26 cellular contexts compared by ENCODE assay signal in genomic region chr2:181949047-181949446, GRCh38. TPM values are rescaled to one million over a fixed set of nuclear protein-coding genes. Genes with fewer than 3 reads are reported as not detected.
DNase-seq lines count a peak whose midpoint lies in the region; ATAC-seq, FAIRE-seq and TF ChIP-seq lines count a peak whose summit lies in the region.
"Had no signal": no experiment of that assay in that cellular context is flagged by ENCODE, and none has a peak within 500 bp of the region (broad histone marks: within the 10 kb centered on the region; RNA-seq: fewer than 3 reads in every experiment).

No MANE protein-coding gene starts in this region.

- peaks cover 31% of the 10 kb centered on the region for H3K4me1 Mint-ChIP-seq in Caco-2 (ENCODE audit: low read depth, unreplicated experiment)

- CTCF ChIA-PET in Caco-2 (lab: Charles Lee): no interaction called here

- peaks cover 31% of the 10 kb centered on the region for H3K9me3 Mint-ChIP-seq in Caco-2 (ENCODE audit: unreplicated experiment)
- H3K9me3 Mint-ChIP-seq: activated T-cell treated with anti-CD3 and anti-CD28 coated beads, Interleukin-2, amount 50 U/mL, for 72 hours; naive thymus-derived CD4-positive, alpha-beta T cell; WTC11 had no signal

- H3K4me3 ChIP-seq in Caco-2 (ENCODE audit: low read depth, low read length) (no peak overlapping the region), bronchial epithelial cell (ENCODE audit: low read depth, low read length) (no peak overlapping the region)
- H3K4me3 ChIP-seq: cardiac muscle cell, dorsolateral prefrontal cortex, vagina had no signal

- H3K9me3 ChIP-seq in Caco-2: no peaks in the 10 kb centered on the region
- H3K9me3 ChIP-seq: vagina had no signal

- H3K27me3 ChIP-seq in Caco-2 (replicated peaks; ENCODE audit: control insufficient read depth, insufficient read depth, low read length) (no peaks in the 10 kb centered on the region), bronchial epithelial cell (ENCODE audit: control insufficient read depth, insufficient read depth, low read length) (no peaks in the 10 kb centered on the region)
- H3K27me3 ChIP-seq: cardiac muscle cell, dorsolateral prefrontal cortex, vagina had no signal

- H3K27me3 Mint-ChIP-seq in Caco-2 (ENCODE audit: insufficient read depth, unreplicated experiment): no peaks in the 10 kb centered on the region

- peak; percentile 48 for FAIRE-seq in HTR-8/SVneo (lab: Jason Lieb, UNC)
- FAIRE-seq in bronchial epithelial cell (lab: Jason Lieb, UNC): no peak
- FAIRE-seq: HepG2 had no signal

- DNase-seq in Caco-2 (no peak), HTR-8/SVneo (ENCODE audit: insufficient read length, low spot score) (peak; percentile 39), bronchial epithelial cell (ENCODE audit: low read depth) (peak; percentile 76), kidney tubule cell (ENCODE audit: low spot score) (peak; percentile 42), sciatic nerve (ENCODE audit: low spot score) (no peak), NCI-H510A (lab: John Stamatoyannopoulos, UW) (no peak)
- DNase-seq: activated CD8-positive, alpha-beta T cell treated with anti-CD3 and anti-CD28 coated beads, Interleukin-2, amount 10 ng/mL, durations not matched to agents 7 days and 5 days; activated T-cell treated with anti-CD3 and anti-CD28 coated beads, Interleukin-2, amount 50 U/mL, for 72 hours; AML-193; COR-L47; dorsolateral prefrontal cortex; head of caudate nucleus; MM.1S; naive thymus-derived CD4-positive, alpha-beta T cell; NCI-H187; NCI-H510A treated with DMSO at 0.1 percent for 48 hours; stimulated activated CD4-positive, alpha-beta T cell treated with anti-CD3 and anti-CD28 coated beads, Interleukin-2, amount 100 ng/mL, for 48 hours had no signal

- no peaks in the 10 kb centered on the region for H3K36me3 Mint-ChIP-seq in Caco-2 (ENCODE audit: insufficient read depth, unreplicated experiment)
- H3K36me3 Mint-ChIP-seq: activated naive CD8-positive, alpha-beta T cell; naive thymus-derived CD4-positive, alpha-beta T cell; WTC11 had no signal

- POLR2A ChIA-PET in Caco-2 (lab: Charles Lee): no interaction called here

- H3K4me3 Mint-ChIP-seq in Caco-2 (ENCODE audit: unreplicated experiment): no peak overlapping the region
- H3K4me3 Mint-ChIP-seq: activated CD8-positive, alpha-beta T cell treated with anti-CD3 and anti-CD28 coated beads, Interleukin-2, amount 10 ng/mL, durations not matched to agents 7 days and 5 days; activated naive CD8-positive, alpha-beta T cell; activated T-cell treated with anti-CD3 and anti-CD28 coated beads, Interleukin-2, amount 50 U/mL, for 72 hours; naive thymus-derived CD4-positive, alpha-beta T cell; WTC11 had no signal

- peaks cover 57% of the 10 kb centered on the region for H3K4me1 ChIP-seq in Caco-2
- H3K4me1 ChIP-seq: parathyroid adenoma, vagina had no signal

- H3K36me3 ChIP-seq in Caco-2 (ENCODE audit: control insufficient read depth, insufficient read depth, low read length) (no peaks in the 10 kb centered on the region), bronchial epithelial cell (ENCODE audit: control insufficient read depth, insufficient read depth, low read length) (no peaks in the 10 kb centered on the region)
- H3K36me3 ChIP-seq: cardiac muscle cell, vagina had no signal

- no peak for TF ChIP-seq CTCF in Caco-2 (IDR thresholded peaks at IDR 0.05; ENCODE audit: insufficient read depth in 1 of 2, low read depth in 1 of 2, low read length in 1 of 2, severe bottlenecking in 1 of 2, unreplicated experiment in 1 of 2)
- TF ChIP-seq CTCF in bronchial epithelial cell (IDR thresholded peaks at IDR 0.05; ENCODE audit: insufficient read depth, low read length, severe bottlenecking): no peak

- ATAC-seq in HG03378 (IDR thresholded peaks at IDR 0.05; ENCODE audit: unreplicated experiment): no peak
- no peak for ATAC-seq in GM18870 (IDR thresholded peaks at IDR 0.05; ENCODE audit: unreplicated experiment)
- ATAC-seq in sciatic nerve: no peak
- ATAC-seq: activated CD8-positive, alpha-beta T cell treated with anti-CD3 and anti-CD28 coated beads, Interleukin-2, amount 10 ng/mL, durations not matched to agents 7 days and 5 days; activated T-cell treated with anti-CD3 and anti-CD28 coated beads, Interleukin-2, amount 50 U/mL, for 72 hours; HepG2; naive thymus-derived CD4-positive, alpha-beta T cell; WTC11 had no signal

- intact Hi-C loops in Caco-2 (cut with micrococcal nuclease; ENCODE audit: unreplicated experiment) (no loop called here), sciatic nerve (cut with DNase I) (no loop called here)

- H3K27ac Mint-ChIP-seq in Caco-2 (ENCODE audit: unreplicated experiment): peak overlapping the region; percentile 85
- H3K27ac Mint-ChIP-seq: activated CD8-positive, alpha-beta T cell treated with anti-CD3 and anti-CD28 coated beads, Interleukin-2, amount 10 ng/mL, durations not matched to agents 7 days and 5 days; activated naive CD8-positive, alpha-beta T cell; activated T-cell treated with anti-CD3 and anti-CD28 coated beads, Interleukin-2, amount 50 U/mL, for 72 hours; naive thymus-derived CD4-positive, alpha-beta T cell; WTC11 had no signal

- no TSS peak for BruUV-seq in Caco-2 (replicated peaks; lab: Mats Ljungman, UMichigan)

RNA-seq across cellular contexts. Expression of gene PPP1R1C, which starts 36.6 kb away (rescaled TPM):
- total RNA-seq in Caco-2 (2022): 2.8 and 3.9 TPM in 2 replicates
- 2.1 and 2.7 TPM in 2 replicates for total RNA-seq in bronchial epithelial cell
- 18.1 TPM for total RNA-seq in sciatic nerve
- total RNA-seq: activated CD8-positive, alpha-beta T cell treated with anti-CD3 and anti-CD28 coated beads, Interleukin-2, amount 10 ng/mL, durations not matched to agents 7 days and 5 days; activated T-cell treated with anti-CD3 and anti-CD28 coated beads, Interleukin-2, amount 50 U/mL, for 72 hours; naive thymus-derived CD4-positive, alpha-beta T cell; T-helper 1 cell treated with Interleukin-12 subunit alpha and Interleukin-12 subunit beta and Interleukin-4 antibody, amounts not matched to agents 30 ng/mL and 1 ng/mL, for 36 hours; vagina had no signal

RNA-seq across cellular contexts. Expression of gene ITPRID2, which starts 57.5 kb away (rescaled TPM):
- total RNA-seq in Caco-2 (2022) (54.8 and 62.0 TPM in 2 replicates), bronchial epithelial cell (106 and 132 TPM in 2 replicates), sciatic nerve (521 TPM)

Comparison
In these comparisons a context has a peak if more than half of its experiments do, and no peak if none do; other contexts are left out.
1. DNase-seq: peak in HTR-8/SVneo (single experiment), bronchial epithelial cell (single experiment) and kidney tubule cell (single experiment); none in Caco-2 (0 of 2), sciatic nerve (single experiment) and NCI-H510A (single experiment).